Comparison of ENCODE assay signal across 1 cellular context in the genomic region with DNA sequence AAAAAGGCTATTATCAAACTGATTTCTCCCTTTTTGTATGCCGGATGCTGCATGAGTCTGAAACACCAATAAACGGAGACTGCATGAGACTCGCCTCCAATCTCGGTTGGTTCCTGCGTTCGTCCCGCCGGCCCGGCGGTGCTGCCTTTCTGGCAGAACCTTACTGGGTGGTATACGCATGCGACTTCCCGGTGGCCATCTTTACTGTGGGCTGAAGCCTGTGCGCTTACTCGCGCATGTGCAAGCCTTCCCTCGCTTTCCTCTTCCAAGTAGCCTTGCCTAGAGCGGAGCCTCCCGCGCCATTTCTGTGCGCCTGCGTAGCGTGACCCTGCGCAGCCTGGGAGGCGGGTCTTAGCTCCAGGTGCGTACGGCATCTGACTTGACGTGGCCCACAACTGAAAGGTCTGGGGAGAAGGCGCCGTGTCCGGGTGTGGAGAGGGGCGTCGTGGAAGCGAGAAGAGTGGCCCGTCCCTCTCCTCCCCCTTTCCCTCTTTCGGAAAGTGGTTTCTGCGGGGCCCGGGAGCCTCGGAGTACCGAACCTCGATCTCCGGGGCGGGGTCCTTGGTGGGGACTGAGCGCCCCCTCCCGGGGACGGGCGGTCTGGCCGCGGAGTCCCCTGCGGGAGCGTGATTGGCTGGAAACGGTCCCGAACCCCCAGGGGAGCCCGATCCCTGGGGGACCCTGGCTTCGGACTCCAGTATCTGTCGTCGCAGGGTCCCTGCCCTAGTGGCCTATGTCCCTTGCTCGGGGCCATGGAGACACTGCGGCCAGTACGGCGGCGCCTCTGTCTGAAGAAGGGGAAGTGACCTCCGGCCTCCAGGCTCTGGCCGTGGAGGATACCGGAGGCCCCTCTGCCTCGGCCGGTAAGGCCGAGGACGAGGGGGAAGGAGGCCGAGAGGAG.
A peak's percentile ranks its signal among the peaks of the same experiment; 100 is the strongest.
TF ChIP-seq lines count a peak whose summit lies in the region.

Gene PAGR1, plus strand, starts transcription at position 360 of the 901 bp plus-strand sequence. Its CDS starts 374 bp downstream, at position 734.

TF ChIP-seq in HepG2, 621 proteins besides CTCF, POLR2A, EP300 and RAD21 (continued from another document and continues in another):
- TF ChIP-seq PRMT3 (CRISPR knock-in tag; IDR thresholded peaks at IDR 0.05; ENCODE audit: borderline replicate concordance, low read depth) (no peak), DNMT3B (CRISPR knock-in tag; conservative IDR thresholded peaks at IDR 0.05) (peak; percentile 64), FIP1L1 (IDR thresholded peaks at IDR 0.05; ENCODE audit: borderline replicate concordance, insufficient read depth, low read depth, low read length) (peak; percentile 94; the same call in 1 of the 2 replicates), MNT (IDR thresholded peaks at IDR 0.05) (peak; percentile 41; the same call in 1 of the 2 replicates), MAFF (IDR thresholded peaks at IDR 0.05; ENCODE audit: low read depth, low read length) (no peak), CREBL2 (CRISPR knock-in tag; IDR thresholded peaks at IDR 0.05; ENCODE audit: borderline replicate concordance) (peak; percentile 84; the same call in 1 of the 2 replicates), ZNF143 (CRISPR knock-in tag; IDR thresholded peaks at IDR 0.05) (peak; percentile 68), HNF4G (IDR thresholded peaks at IDR 0.05; ENCODE audit: borderline replicate concordance, low read depth, low read length) (no peak), HNF4G (CRISPR knock-in tag; IDR thresholded peaks at IDR 0.05; ENCODE audit: borderline replicate concordance, low read depth) (no peak; the same call in 1 of the 2 replicates), ZFP41 (CRISPR knock-in tag; IDR thresholded peaks at IDR 0.05; ENCODE audit: borderline replicate concordance) (peak; percentile 19; the same call in 1 of the 2 replicates), AHDC1 (CRISPR knock-in tag; IDR thresholded peaks at IDR 0.05; ENCODE audit: borderline replicate concordance) (no peak), HDAC6 (IDR thresholded peaks at IDR 0.05; ENCODE audit: low read depth, low read length) (no peak), ZNF225 (CRISPR knock-in tag; IDR thresholded peaks at IDR 0.05) (no peak), ZNF326 (CRISPR knock-in tag; IDR thresholded peaks at IDR 0.05; ENCODE audit: borderline replicate concordance) (no peak), FOSL1 (CRISPR knock-in tag; IDR thresholded peaks at IDR 0.05; ENCODE audit: borderline replicate concordance) (no peak; the same call in 1 of the 2 replicates), ZBTB20 (CRISPR knock-in tag; IDR thresholded peaks at IDR 0.05; ENCODE audit: borderline replicate concordance, low read depth) (peak; percentile 16; the same call in 1 of the 2 replicates), ZNF251 (CRISPR knock-in tag; IDR thresholded peaks at IDR 0.05) (no peak), RFXANK (CRISPR knock-in tag; IDR thresholded peaks at IDR 0.05) (no peak; the same call in 1 of the 2 replicates), ZNF282 (IDR thresholded peaks at IDR 0.05; ENCODE audit: partially characterized antibody) (no peak), HNRNPUL1 (IDR thresholded peaks at IDR 0.05; ENCODE audit: low read depth, low read length) (no peak), CREB3 (CRISPR knock-in tag; IDR thresholded peaks at IDR 0.05) (no peak), CERS6 (CRISPR knock-in tag; IDR thresholded peaks at IDR 0.05) (no peak), ZNF10 (CRISPR knock-in tag; IDR thresholded peaks at IDR 0.05; ENCODE audit: borderline replicate concordance, low read depth) (no peak), IKZF5 (CRISPR knock-in tag; IDR thresholded peaks at IDR 0.05) (peak; percentile 96), JARID2 (CRISPR knock-in tag; IDR thresholded peaks at IDR 0.05; ENCODE audit: insufficient replicate concordance) (peak; percentile 25), ZSCAN21 (CRISPR knock-in tag; IDR thresholded peaks at IDR 0.05; ENCODE audit: borderline replicate concordance) (peak; percentile 95; the same call in 1 of the 2 replicates), PRPF4 (IDR thresholded peaks at IDR 0.05; ENCODE audit: low read depth, low read length, poor library complexity, severe bottlenecking) (no peak), TOPORS (CRISPR knock-in tag; IDR thresholded peaks at IDR 0.05) (peak; percentile 72; the same call in 1 of the 2 replicates), ZNF34 (CRISPR knock-in tag; IDR thresholded peaks at IDR 0.05; ENCODE audit: borderline replicate concordance) (0 out of 2 replicates have a peak, but pooled peaks have one; percentile 90), NFAT5 (CRISPR knock-in tag; IDR thresholded peaks at IDR 0.05) (no peak; the same call in 1 of the 2 replicates), KLF13 (CRISPR knock-in tag; IDR thresholded peaks at IDR 0.05) (0 out of 2 replicates have a peak, but pooled peaks have one; percentile 16)
- TF ChIP-seq, protein P1, sequence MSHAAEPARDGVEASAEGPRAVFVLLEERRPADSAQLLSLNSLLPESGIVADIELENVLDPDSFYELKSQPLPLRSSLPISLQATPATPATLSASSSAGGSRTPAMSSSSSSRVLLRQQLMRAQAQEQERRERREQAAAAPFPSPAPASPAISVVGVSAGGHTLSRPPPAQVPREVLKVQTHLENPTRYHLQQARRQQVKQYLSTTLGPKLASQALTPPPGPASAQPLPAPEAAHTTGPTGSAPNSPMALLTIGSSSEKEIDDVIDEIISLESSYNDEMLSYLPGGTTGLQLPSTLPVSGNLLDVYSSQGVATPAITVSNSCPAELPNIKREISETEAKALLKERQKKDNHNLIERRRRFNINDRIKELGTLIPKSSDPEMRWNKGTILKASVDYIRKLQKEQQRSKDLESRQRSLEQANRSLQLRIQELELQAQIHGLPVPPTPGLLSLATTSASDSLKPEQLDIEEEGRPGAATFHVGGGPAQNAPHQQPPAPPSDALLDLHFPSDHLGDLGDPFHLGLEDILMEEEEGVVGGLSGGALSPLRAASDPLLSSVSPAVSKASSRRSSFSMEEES (CRISPR knock-in tag; IDR thresholded peaks at IDR 0.05), result peak; percentile 76
- TF ChIP-seq, protein P2, sequence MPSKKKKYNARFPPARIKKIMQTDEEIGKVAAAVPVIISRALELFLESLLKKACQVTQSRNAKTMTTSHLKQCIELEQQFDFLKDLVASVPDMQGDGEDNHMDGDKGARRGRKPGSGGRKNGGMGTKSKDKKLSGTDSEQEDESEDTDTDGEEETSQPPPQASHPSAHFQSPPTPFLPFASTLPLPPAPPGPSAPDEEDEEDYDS (CRISPR knock-in tag; IDR thresholded peaks at IDR 0.05), result peak; percentile 85; the same call in 1 of the 2 replicates
